8 cellular contexts compared by ENCODE assay signal in the genomic region with DNA sequence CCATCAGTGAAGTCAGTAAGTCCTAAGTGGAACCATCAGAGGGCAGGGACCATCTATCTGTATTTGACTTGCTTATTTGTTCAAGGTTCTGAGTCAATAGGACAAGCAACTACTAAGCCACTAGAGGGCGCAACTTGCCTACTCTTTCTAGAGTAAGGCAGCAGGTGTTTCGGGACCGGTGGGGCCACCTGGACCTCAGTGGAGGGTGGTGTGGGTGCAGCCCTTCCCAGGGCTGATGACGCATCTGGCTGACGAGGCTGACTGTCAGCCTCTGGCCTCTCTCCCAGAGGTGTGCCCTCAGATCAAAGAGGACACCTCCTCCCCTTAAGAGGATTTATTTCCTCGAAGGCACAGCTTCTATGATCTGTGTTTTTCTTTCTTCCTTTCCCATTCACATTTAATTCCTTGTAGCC. TPM values are rescaled to one million over a fixed set of nuclear protein-coding genes. Genes with fewer than 3 reads are reported as not detected.
DNase-seq lines count a peak whose midpoint lies in the region; ATAC-seq and TF ChIP-seq lines count a peak whose summit lies in the region.

No MANE protein-coding gene starts in this region.

- no peak overlapping the region for H3K4me3 ChIP-seq in choroid plexus epithelial cell (ENCODE audit: low read depth, low read length)
- no peak overlapping the region for H3K4me3 ChIP-seq in left lung

- H3K27ac ChIP-seq in left lung: no peak overlapping the region

- TF ChIP-seq CTCF in choroid plexus epithelial cell (conservative IDR thresholded peaks at IDR 0.05; ENCODE audit: low read depth, low read length) (peak; percentile 84), left lung (IDR thresholded peaks at IDR 0.05) (peak; percentile 80 to 86)

- H3K36me3 ChIP-seq in left lung: no peaks in the 10 kb centered on the region

- H3K9me3 ChIP-seq in left lung: no peaks in the 10 kb centered on the region

- peaks cover 0 to 8% of the 10 kb centered on the region in 2 donors for H3K4me1 ChIP-seq in left lung

- DNase-seq in AML-193 (lab: John Stamatoyannopoulos, UW) (peak; percentile 82 to 87), NCI-H69 (lab: John Stamatoyannopoulos, UW) (peak; percentile 99), choroid plexus epithelial cell (ENCODE audit: low read depth) (peak; percentile 88), left lung (peak; percentile 87 to 89)
- DNase-seq in activated CD4-positive, alpha-beta T cell treated with anti-CD3 and anti-CD28 coated beads for 48 hours: peak; percentile 91
- peak; percentile 42 to 87 (median 75) for DNase-seq in stimulated activated CD4-positive, alpha-beta T cell treated with anti-CD3 and anti-CD28 coated beads, TNF-alpha, amount 100 ng/mL, for 4 hours (ENCODE audit: low read depth in 3 of 3)

- intact Hi-C loops in left lung (cut with DNase I): loop anchor here in 1 of 2 donors (10.0 kb wide), 1 partner anchor 193 kb away; no protein-coding TSS in a partner anchor

- no peaks in the 10 kb centered on the region for H3K27me3 ChIP-seq in left lung

- ATAC-seq in GM19351 (IDR thresholded peaks at IDR 0.05; ENCODE audit: unreplicated experiment) (peak; percentile 93), HG03558 (IDR thresholded peaks at IDR 0.05; ENCODE audit: extremely low read depth, unreplicated experiment) (peak; percentile 80), left lung (peak; percentile 99)

RNA-seq across cellular contexts. Expression of gene CBR3, which starts 6.6 kb away (rescaled TPM):
- total RNA-seq in left lung: 1 to 10 TPM; 2.5 to 4.7 TPM

RNA-seq across cellular contexts. Expression of gene DOP1B, which starts 15.1 kb away (rescaled TPM):
- 10 to 100 TPM; 27.4 to 29.6 TPM for total RNA-seq in left lung
